In the genomic region with DNA sequence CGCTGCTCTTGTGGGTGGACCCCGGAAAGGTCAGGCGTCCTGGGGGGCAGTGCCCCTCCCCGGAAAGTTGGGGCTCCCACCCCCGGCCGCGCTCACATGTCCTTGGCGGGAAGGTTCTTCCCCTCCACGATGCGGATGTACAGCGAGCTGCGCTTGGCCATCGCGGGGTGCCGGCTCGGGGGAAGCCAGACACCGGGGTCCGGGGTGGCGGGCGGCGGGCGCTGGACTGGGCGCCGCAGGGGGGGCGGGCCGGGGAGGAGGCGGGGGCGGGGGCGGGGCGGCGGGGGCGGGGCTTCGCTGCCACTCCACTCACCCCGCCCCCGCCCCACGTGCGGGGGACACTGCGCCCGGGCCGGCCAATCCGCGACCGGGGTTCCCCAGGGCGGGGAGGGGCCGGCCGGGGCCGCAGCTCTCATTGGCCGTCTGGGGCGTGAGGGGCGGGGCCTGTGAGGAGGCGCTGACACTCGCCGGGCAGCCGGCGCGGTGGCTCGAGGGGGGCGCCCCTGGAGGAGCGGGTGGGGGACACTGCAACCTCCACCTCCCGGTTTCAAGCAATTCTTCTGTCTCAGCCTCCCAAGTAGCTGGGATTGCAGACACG, we compare ENCODE assay signal across 8 cellular contexts. TPM values are rescaled to one million over a fixed set of nuclear protein-coding genes. Genes with fewer than 3 reads are reported as not detected.
DNase-seq lines count a peak whose midpoint lies in the region; ATAC-seq and TF ChIP-seq lines count a peak whose summit lies in the region.
"Not testable (repeated sequence)": the region's sequence is repeated elsewhere in the genome, so short reads cannot be mapped to it uniquely, and the experiment has no call there.

A gene (minus strand): TSS at position 228 of the 598 bp plus-strand sequence. CDS start 67 bp downstream, at position 161.

- H3K27ac ChIP-seq in SK-N-SH (ENCODE audit: low read depth in 2 of 2, low read length in 1 of 2); naive thymus-derived CD4-positive, alpha-beta T cell (ENCODE audit: low read depth, low read length); upper lobe of left lung: not testable (repeated sequence)

- H4K20me1 ChIP-seq in SK-N-SH (ENCODE audit: insufficient read depth), result not testable (repeated sequence)

- not testable (repeated sequence) for H3K36me3 ChIP-seq in SK-N-SH (replicated peaks in 1 of 2; ENCODE audit: control insufficient read depth in 1 of 2, insufficient read depth in 2 of 2, low read length in 1 of 2); naive thymus-derived CD4-positive, alpha-beta T cell (ENCODE audit: control insufficient read depth in 2 of 3, insufficient read depth in 3 of 3, low read length in 3 of 3); upper lobe of left lung

- not testable (repeated sequence) for H3K27me3 Mint-ChIP-seq in activated naive CD8-positive, alpha-beta T cell treated with anti-CD3 and anti-CD28 coated beads for 36 hours; naive thymus-derived CD4-positive, alpha-beta T cell

- H3K9me3 Mint-ChIP-seq in activated naive CD8-positive, alpha-beta T cell treated with anti-CD3 and anti-CD28 coated beads for 36 hours; naive thymus-derived CD4-positive, alpha-beta T cell: not testable (repeated sequence)

- H3K27ac Mint-ChIP-seq in activated naive CD8-positive, alpha-beta T cell treated with anti-CD3 and anti-CD28 coated beads for 36 hours; naive thymus-derived CD4-positive, alpha-beta T cell: not testable (repeated sequence)

- WGBS in SK-N-SH (ENCODE audit: low lambda C conversion rate), result no CpG with 5 or more reads among the region's 61 CpGs
- no CpG with 5 or more reads among the region's 61 CpGs for WGBS in upper lobe of left lung, 2 donors

- not testable (repeated sequence) for TF ChIP-seq EP300 in SK-N-SH (IDR thresholded peaks at IDR 0.05; ENCODE audit: borderline replicate concordance in 1 of 2, low read depth in 1 of 2, low read length in 1 of 2); upper lobe of left lung (IDR thresholded peaks at IDR 0.05)

- POLR2A ChIA-PET in SK-N-SH (lab: Yijun Ruan, JAX); naive thymus-derived CD4-positive, alpha-beta T cell (lab: Charles Lee): not testable (repeated sequence)

- not testable (repeated sequence) for H3K4me3 Mint-ChIP-seq in activated naive CD8-positive, alpha-beta T cell treated with anti-CD3 and anti-CD28 coated beads for 36 hours
- H3K4me3 Mint-ChIP-seq in naive thymus-derived CD4-positive, alpha-beta T cell, result peak within 1 kb of the TSS in 5 of 10 donors; percentile 44 to 76 (median 64)

- H2AFZ ChIP-seq in SK-N-SH (ENCODE audit: low read depth), result not testable (repeated sequence)

- peak; percentile 60 for ATAC-seq in GM18519 (IDR thresholded peaks at IDR 0.05; ENCODE audit: low FRiP score, unreplicated experiment)
- peak; percentile 57 for ATAC-seq in GM21723 (IDR thresholded peaks at IDR 0.05; ENCODE audit: unreplicated experiment)
- ATAC-seq in HG03139 (IDR thresholded peaks at IDR 0.05; ENCODE audit: unreplicated experiment), result peak; percentile 75
- peak; percentile 97 for ATAC-seq in Right ventricle myocardium inferior
- peak; percentile 99 for ATAC-seq in naive thymus-derived CD4-positive, alpha-beta T cell
- ATAC-seq in upper lobe of left lung (ENCODE audit: low FRiP score in 2 of 2), result peak; percentile 94 to 97

- TF ChIP-seq POLR2A in upper lobe of left lung (IDR thresholded peaks at IDR 0.05), result not testable (repeated sequence)

- H3K9me2 ChIP-seq in SK-N-SH, result not testable (repeated sequence)

- not testable (repeated sequence) for TF ChIP-seq CTCF in SK-N-SH (IDR thresholded peaks at IDR 0.05); upper lobe of left lung (IDR thresholded peaks at IDR 0.05)

- H3K4me3 ChIP-seq in SK-N-SH (ENCODE audit: low read depth in 2 of 2, low read length in 1 of 2) (peak within 1 kb of the TSS in 1 of 2 experiments; percentile 42; a peak in 2 of 4 replicates), upper lobe of left lung (peak within 1 kb of the TSS in 3 of 4 donors; percentile 27 to 32 (median 28))
- H3K4me3 ChIP-seq in naive thymus-derived CD4-positive, alpha-beta T cell (ENCODE audit: low read length), result not testable (repeated sequence)

- DNase-seq in SK-N-SH; activated naive CD8-positive, alpha-beta T cell treated with anti-CD3 and anti-CD28 coated beads for 36 hours: not testable (repeated sequence)
- peak; percentile 61 for DNase-seq in Right ventricle myocardium inferior (ENCODE audit: missing footprints)
- peak in 1 of 9 donors; percentile 9 for DNase-seq in naive thymus-derived CD4-positive, alpha-beta T cell
- DNase-seq in upper lobe of left lung, result peak in 1 of 2 donors; percentile 87

- not testable (repeated sequence) for H3K79me2 ChIP-seq in SK-N-SH (ENCODE audit: insufficient read depth)

- H3K36me3 Mint-ChIP-seq in activated naive CD8-positive, alpha-beta T cell treated with anti-CD3 and anti-CD28 coated beads for 36 hours; naive thymus-derived CD4-positive, alpha-beta T cell: not testable (repeated sequence)

- TF ChIP-seq RAD21 in SK-N-SH (IDR thresholded peaks at IDR 0.05; ENCODE audit: low read length), result not testable (repeated sequence)

- not testable (repeated sequence) for H3K9me3 ChIP-seq in SK-N-SH; naive thymus-derived CD4-positive, alpha-beta T cell (ENCODE audit: control insufficient read depth in 2 of 3, low read length in 3 of 3); upper lobe of left lung

- H3K27me3 ChIP-seq in SK-N-SH (ENCODE audit: insufficient read depth); naive thymus-derived CD4-positive, alpha-beta T cell (ENCODE audit: control insufficient read depth in 2 of 2, insufficient read depth in 2 of 2, low read length in 2 of 2); upper lobe of left lung: not testable (repeated sequence)

- not testable (repeated sequence) for H3K4me1 Mint-ChIP-seq in activated naive CD8-positive, alpha-beta T cell treated with anti-CD3 and anti-CD28 coated beads for 36 hours; naive thymus-derived CD4-positive, alpha-beta T cell

- not testable (repeated sequence) for H3K4me1 ChIP-seq in SK-N-SH (ENCODE audit: control insufficient read depth in 1 of 2, insufficient read depth in 2 of 2, low read depth in 1 of 2, low read length in 1 of 2); naive thymus-derived CD4-positive, alpha-beta T cell (ENCODE audit: control insufficient read depth in 2 of 2, insufficient read depth in 2 of 2, low read length in 2 of 2); upper lobe of left lung

- H3K4me2 ChIP-seq in SK-N-SH, result not testable (repeated sequence)

- not testable (repeated sequence) for H3F3A ChIP-seq in SK-N-SH (replicated peaks; ENCODE audit: insufficient read depth)

- intact Hi-C loops in Right ventricle myocardium inferior (cut with DNase I); naive thymus-derived CD4-positive, alpha-beta T cell (cut with micrococcal nuclease): not testable (repeated sequence)

- H3K9ac ChIP-seq in SK-N-SH, result not testable (repeated sequence)

- CTCF ChIA-PET in SK-N-SH (lab: Yijun Ruan, JAX); naive thymus-derived CD4-positive, alpha-beta T cell (lab: Charles Lee): not testable (repeated sequence)

RNA-seq across cellular contexts. Expression of the gene that starts here (rescaled TPM):
- 15.5 and 19.5 TPM in 2 replicates for polyA plus RNA-seq in SK-N-SH (2012; rRNA removed)
- 5.2 and 10.3 TPM in 2 replicates for polyA plus RNA-seq in SK-N-SH (2012; cell fraction: cytosol; rRNA removed)
- 53.8 and 62.7 TPM in 2 replicates for polyA plus RNA-seq in SK-N-SH (2012; cell fraction: nucleus; rRNA removed)
- 10 to 100 TPM; 23.6 to 25.2 TPM for total RNA-seq in activated naive CD8-positive, alpha-beta T cell treated with anti-CD3 and anti-CD28 coated beads for 36 hours
- total RNA-seq in Right ventricle myocardium inferior (7.8 TPM), upper lobe of left lung (10 to 100 TPM in 4 of 6 donors, 1 to 10 TPM in 2; 4.8 to 31.6 (median 22.3) TPM)
- total RNA-seq in naive thymus-derived CD4-positive, alpha-beta T cell, result 10 to 100 TPM; 16.6 to 36.3 (median 24.0) TPM
- 10 to 100 TPM; 11.3 to 15.9 TPM for polyA plus RNA-seq in naive thymus-derived CD4-positive, alpha-beta T cell
